Comparison of ENCODE assay signal across 16 cellular contexts in genomic region chr1:230865062-230865817, GRCh38. TPM values are rescaled to one million over a fixed set of nuclear protein-coding genes. Genes with fewer than 3 reads are reported as not detected.
A peak's percentile ranks its signal among the peaks of the same experiment; 100 is the strongest.
DNase-seq lines count a peak whose midpoint lies in the region; ATAC-seq and TF ChIP-seq lines count a peak whose summit lies in the region.
"Had no signal": no experiment of that assay in that cellular context is flagged by ENCODE, and none has a peak within 500 bp of the region (broad histone marks: within the 10 kb centered on the region; RNA-seq: fewer than 3 reads in every experiment).

No MANE protein-coding gene starts in this region.

- no peaks in the 10 kb centered on the region for H3K27me3 ChIP-seq in uterus
- H3K27me3 ChIP-seq: BE2C had no signal

- H3K4me1 ChIP-seq in uterus: peaks cover 0 to 24% of the 10 kb centered on the region in 2 donors

- intact Hi-C loops in cardiac septum (cut with DNase I): loop anchor here (5.0 kb wide), 2 partner anchors 58 to 112 kb away; partner anchors contain the start of genes ARV1 and TTC13
- intact Hi-C loops in left ventricle myocardium superior (cut with micrococcal nuclease): loop anchor here (10.0 kb wide), 1 partner anchor 60 kb away; no protein-coding TSS in a partner anchor
- intact Hi-C loops in uterus (cut with DNase I; ENCODE audit: low total_unique reads): no loop called here
- intact Hi-C loops in activated CD4-positive, alpha-beta memory T cell treated with anti-CD3 and anti-CD28 coated beads for 36 hours (cut with micrococcal nuclease): loop anchor here (5.0 kb wide), 1 partner anchor 112 kb away; the partner anchor contains the start of genes ARV1 and TTC13

- TF ChIP-seq POLR2A in uterus (IDR thresholded peaks at IDR 0.05): no peak

- H3K27ac Mint-ChIP-seq in osteocyte (ENCODE audit: unreplicated experiment): peak overlapping the region; percentile 94
- no peak overlapping the region for H3K27ac Mint-ChIP-seq in activated CD4-positive, alpha-beta memory T cell treated with anti-CD3 and anti-CD28 coated beads for 36 hours
- H3K27ac Mint-ChIP-seq: activated T-cell treated with anti-CD3 and anti-CD28 coated beads, Interleukin-2, amount 50 U/mL, for 72 hours; effector memory CD8-positive, alpha-beta T cell; natural killer cell treated with Interleukin-12 subunit alpha and Interleukin-12 subunit beta and Interleukin-15 and Interleukin-18, amount 100 ng/mL, for 72 hours had no signal

- POLR2A ChIA-PET in activated CD4-positive, alpha-beta memory T cell treated with anti-CD3 and anti-CD28 coated beads for 36 hours (lab: Charles Lee): no interaction called here

- H3K4me3 Mint-ChIP-seq in osteocyte (ENCODE audit: unreplicated experiment): peak overlapping the region; percentile 85
- H3K4me3 Mint-ChIP-seq in activated CD4-positive, alpha-beta memory T cell treated with anti-CD3 and anti-CD28 coated beads for 36 hours: no peak overlapping the region
- H3K4me3 Mint-ChIP-seq: activated T-cell treated with anti-CD3 and anti-CD28 coated beads, Interleukin-2, amount 50 U/mL, for 72 hours; effector memory CD8-positive, alpha-beta T cell; natural killer cell treated with Interleukin-12 subunit alpha and Interleukin-12 subunit beta and Interleukin-15 and Interleukin-18, amount 100 ng/mL, for 72 hours had no signal

- H3K4me3 ChIP-seq in coronary artery (peak overlapping the region; percentile 92), uterus (no peak overlapping the region)

- CTCF ChIA-PET in activated CD4-positive, alpha-beta memory T cell treated with anti-CD3 and anti-CD28 coated beads for 36 hours (lab: Charles Lee): no interaction called here

- H3K4me1 Mint-ChIP-seq in osteocyte (ENCODE audit: unreplicated experiment): peaks cover 80% of the 10 kb centered on the region
- H3K4me1 Mint-ChIP-seq in activated CD4-positive, alpha-beta memory T cell treated with anti-CD3 and anti-CD28 coated beads for 36 hours (ENCODE audit: low read depth): peaks cover 35% of the 10 kb centered on the region

- H3K27ac ChIP-seq in coronary artery (peak overlapping the region; percentile 92 to 96), uterus (peak overlapping the region; percentile 23 to 85)

- no peaks in the 10 kb centered on the region for H3K27me3 Mint-ChIP-seq in osteocyte (ENCODE audit: unreplicated experiment)
- H3K27me3 Mint-ChIP-seq in activated CD4-positive, alpha-beta memory T cell treated with anti-CD3 and anti-CD28 coated beads for 36 hours: peaks cover 13% of the 10 kb centered on the region

- H3K36me3 Mint-ChIP-seq in osteocyte (ENCODE audit: unreplicated experiment): peaks cover 44% of the 10 kb centered on the region
- no peaks in the 10 kb centered on the region for H3K36me3 Mint-ChIP-seq in activated CD4-positive, alpha-beta memory T cell treated with anti-CD3 and anti-CD28 coated beads for 36 hours
- H3K36me3 Mint-ChIP-seq: natural killer cell treated with Interleukin-12 subunit alpha and Interleukin-12 subunit beta and Interleukin-15 and Interleukin-18, amount 100 ng/mL, for 72 hours had no signal

- peaks cover 4% of the 10 kb centered on the region for H3K9me3 Mint-ChIP-seq in osteocyte (ENCODE audit: unreplicated experiment)
- no peaks in the 10 kb centered on the region for H3K9me3 Mint-ChIP-seq in activated CD4-positive, alpha-beta memory T cell treated with anti-CD3 and anti-CD28 coated beads for 36 hours
- H3K9me3 Mint-ChIP-seq: activated T-cell treated with anti-CD3 and anti-CD28 coated beads, Interleukin-2, amount 50 U/mL, for 72 hours; effector memory CD8-positive, alpha-beta T cell; natural killer cell treated with Interleukin-12 subunit alpha and Interleukin-12 subunit beta and Interleukin-15 and Interleukin-18, amount 100 ng/mL, for 72 hours had no signal

- ATAC-seq in left ventricle myocardium superior: no peak
- ATAC-seq: activated T-cell treated with anti-CD3 and anti-CD28 coated beads, Interleukin-2, amount 50 U/mL, for 72 hours; effector memory CD8-positive, alpha-beta T cell; natural killer cell treated with Interleukin-12 subunit alpha and Interleukin-12 subunit beta and Interleukin-15 and Interleukin-18, amount 100 ng/mL, for 72 hours had no signal

- H3K9me3 ChIP-seq in uterus: no peaks in the 10 kb centered on the region
- H3K9me3 ChIP-seq: BE2C had no signal

- DNase-seq in cardiac septum (ENCODE audit: low spot score): peak; percentile 70
- DNase-seq in left ventricle myocardium superior: no peak
- DNase-seq in coronary artery (ENCODE audit: low spot score): no peak
- DNase-seq in osteocyte (ENCODE audit: extremely low spot score, unreplicated experiment): no peak
- no peak for DNase-seq in uterus
- DNase-seq in ureter (ENCODE audit: low spot score): no peak
- no peak for DNase-seq in activated CD4-positive, alpha-beta memory T cell treated with anti-CD3 and anti-CD28 coated beads for 36 hours
- DNase-seq in effector CD4-positive, alpha-beta T cell: no peak
- DNase-seq: activated CD4-positive, alpha-beta T cell treated with anti-CD3 and anti-CD28 coated beads for 4 hours; activated T-cell treated with anti-CD3 and anti-CD28 coated beads, Interleukin-2, amount 50 U/mL, for 72 hours; amniotic stem cell; BE2C; effector memory CD8-positive, alpha-beta T cell; kidney; T-helper 1 cell had no signal

- no peak for TF ChIP-seq CTCF in coronary artery (IDR thresholded peaks at IDR 0.05)
- TF ChIP-seq CTCF in osteocyte (IDR thresholded peaks at IDR 0.05): no peak
- no peak for TF ChIP-seq CTCF in uterus (IDR thresholded peaks at IDR 0.05)

- no peaks in the 10 kb centered on the region for H3K36me3 ChIP-seq in uterus
- H3K36me3 ChIP-seq: BE2C had no signal

RNA-seq across cellular contexts. Expression of gene C1orf198, which starts 3.1 kb away (rescaled TPM):
- total RNA-seq in cardiac septum (73.9 TPM), left ventricle myocardium superior (49.8 TPM), osteocyte (274 and 281 TPM in 2 replicates), uterus (10 to 100 TPM; 41.0 to 80.0 (median 60.8) TPM), ureter (42.2 TPM)
- 1 to 10 TPM; 6.4 to 7.2 TPM for total RNA-seq in activated CD4-positive, alpha-beta memory T cell treated with anti-CD3 and anti-CD28 coated beads for 36 hours
